ENCODE assay signal across 23 cellular contexts in the genomic region with DNA sequence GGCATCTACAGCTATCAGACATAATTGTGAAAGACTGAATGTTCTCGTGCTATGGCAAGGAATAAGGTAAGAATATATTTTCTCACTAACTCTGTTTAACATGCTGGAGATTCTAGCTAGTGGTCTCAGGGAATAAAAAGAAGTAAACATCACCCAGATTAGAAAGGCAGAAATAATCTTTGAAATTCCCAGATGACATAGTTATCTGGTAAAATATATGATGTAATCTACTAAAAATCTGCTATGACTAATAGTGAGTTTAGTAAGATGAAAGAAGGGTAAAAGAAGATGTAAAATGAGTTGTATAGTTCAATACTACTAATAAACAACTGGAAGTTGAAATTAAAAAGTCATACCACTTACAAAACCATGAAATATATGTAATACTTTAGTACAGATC.
"Had no signal": no experiment of that assay in that cellular context is flagged by ENCODE, and none has a peak within 500 bp of the region (broad histone marks: within the 10 kb centered on the region; RNA-seq: fewer than 3 reads in every experiment).

No MANE protein-coding gene starts in this region.

- H3K36me3 ChIP-seq: adrenal gland, brain microvascular endothelial cell had no signal

- H3K4me3 Mint-ChIP-seq: activated CD8-positive, alpha-beta T cell treated with anti-CD3 and anti-CD28 coated beads for 36 hours; activated naive CD8-positive, alpha-beta T cell treated with anti-CD3 and anti-CD28 coated beads, Interleukin-2, amount 10 ng/mL, durations not matched to agents 7 days and 5 days; T-helper 1 cell treated with Interleukin-12 subunit alpha and Interleukin-12 subunit beta and Interleukin-4 antibody, amounts not matched to agents 30 μg/mL and 1 μg/mL, for 36 hours had no signal

- H3K27me3 Mint-ChIP-seq: activated CD8-positive, alpha-beta T cell treated with anti-CD3 and anti-CD28 coated beads for 36 hours; activated naive CD8-positive, alpha-beta T cell treated with anti-CD3 and anti-CD28 coated beads, Interleukin-2, amount 10 ng/mL, durations not matched to agents 7 days and 5 days had no signal

- FAIRE-seq: K562, RCC 7860 had no signal

- H3K27me3 ChIP-seq: adrenal gland, brain microvascular endothelial cell had no signal

- H3K4me1 ChIP-seq: adrenal gland had no signal

- H3K4me1 Mint-ChIP-seq: activated naive CD8-positive, alpha-beta T cell treated with anti-CD3 and anti-CD28 coated beads, Interleukin-2, amount 10 ng/mL, durations not matched to agents 7 days and 5 days had no signal

- H3K27ac ChIP-seq: adrenal gland, brain microvascular endothelial cell had no signal

- H3K9me3 ChIP-seq: adrenal gland had no signal

- DNase-seq: activated CD4-positive, alpha-beta T cell treated with anti-CD3 and anti-CD28 coated beads for 4 hours; activated CD8-positive, alpha-beta memory T cell treated with anti-CD3 and anti-CD28 coated beads, Interleukin-2, amount 50 U/mL, for 48 hours; activated CD8-positive, alpha-beta T cell treated with anti-CD3 and anti-CD28 coated beads for 36 hours; activated naive CD4-positive, alpha-beta T cell treated with anti-CD3 and anti-CD28 coated beads, Interleukin-2, amount 50 U/mL, for 16 hours; activated naive CD8-positive, alpha-beta T cell treated with anti-CD3 and anti-CD28 coated beads, Interleukin-2, amount 10 ng/mL, durations not matched to agents 7 days and 5 days; activated T-cell treated with anti-CD3 and anti-CD28 coated beads, Interleukin-2, amount 50 U/mL, for 1 hour; adrenal gland; aorta; brain microvascular endothelial cell; caudate nucleus; Karpas-422; MM.1S; NCI-H1105; NCI-H1436; NCI-H187; NCI-H2081; NCI-H446; NCI-H524; SHP77 treated with DMSO at 0.1 percent for 48 hours had no signal

- H3K4me3 ChIP-seq: adrenal gland, K562 had no signal

- H3K27ac Mint-ChIP-seq: activated CD8-positive, alpha-beta T cell treated with anti-CD3 and anti-CD28 coated beads for 36 hours; activated naive CD8-positive, alpha-beta T cell treated with anti-CD3 and anti-CD28 coated beads, Interleukin-2, amount 10 ng/mL, durations not matched to agents 7 days and 5 days; T-helper 1 cell treated with Interleukin-12 subunit alpha and Interleukin-12 subunit beta and Interleukin-4 antibody, amounts not matched to agents 30 μg/mL and 1 μg/mL, for 36 hours had no signal

- ATAC-seq: activated CD4-positive, CD25-positive, alpha-beta regulatory T cell treated with anti-CD3 and anti-CD28 coated beads, Interleukin-2, amount 50 U/mL, for 24 hours; activated CD8-positive, alpha-beta T cell treated with anti-CD3 and anti-CD28 coated beads for 36 hours; K562 had no signal

- H3K36me3 Mint-ChIP-seq: activated naive CD8-positive, alpha-beta T cell treated with anti-CD3 and anti-CD28 coated beads, Interleukin-2, amount 10 ng/mL, durations not matched to agents 7 days and 5 days had no signal
